ENCODE assay signal across 8 cellular contexts in the genomic region with DNA sequence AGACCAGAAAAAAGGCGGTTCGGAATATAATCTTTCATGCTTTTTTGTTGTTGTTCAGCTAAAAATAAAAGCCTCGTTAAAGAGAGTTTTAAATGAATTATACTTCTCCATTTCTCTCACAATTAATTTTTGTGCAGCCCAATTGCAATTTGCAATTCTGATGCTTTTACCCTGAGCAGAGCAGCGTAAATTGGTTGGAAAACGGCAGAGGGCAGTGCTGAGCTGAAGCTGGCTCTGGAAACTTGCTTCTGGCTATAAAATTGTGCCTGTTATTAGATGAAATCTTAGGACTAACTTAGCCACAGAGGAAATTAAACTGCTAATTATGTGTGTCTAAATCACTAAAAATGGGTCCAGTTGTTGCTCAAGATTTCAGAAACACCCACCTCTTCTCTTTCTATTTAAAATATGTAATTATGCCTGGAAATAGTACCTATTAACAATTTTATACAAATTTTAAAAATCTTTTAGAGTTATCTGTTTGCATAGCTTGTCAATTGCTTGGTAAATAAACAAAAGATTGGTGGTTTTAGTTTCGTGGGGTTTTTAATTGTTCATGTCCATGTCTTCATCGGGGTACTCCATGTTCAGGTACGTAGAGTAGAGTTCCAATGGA.
A peak's percentile ranks its signal among the peaks of the same experiment; 100 is the strongest.
DNase-seq lines count a peak whose midpoint lies in the region; ATAC-seq, FAIRE-seq and TF ChIP-seq lines count a peak whose summit lies in the region.

No MANE protein-coding gene starts in this region.

- TF ChIP-seq RAD21 in GM12878 (IDR thresholded peaks at IDR 0.05; ENCODE audit: insufficient read depth, low read depth, low read length), result peak; percentile 53

- no peak for FAIRE-seq in GM12878 (lab: Jason Lieb, UNC)

- no peaks in the 10 kb centered on the region for H3K4me1 ChIP-seq in GM12878 (ENCODE audit: control insufficient read depth, insufficient read depth, low read length)
- H3K4me1 ChIP-seq in iPS DF 6.9 (ENCODE audit: control insufficient read depth, insufficient read depth, low read length), result no peaks in the 10 kb centered on the region

- H3K27me3 ChIP-seq in H7 (ENCODE audit: control insufficient read depth, insufficient read depth, low read length) (no peaks in the 10 kb centered on the region), GM12878 (replicated peaks in 1 of 2; ENCODE audit: control insufficient read depth in 2 of 2, insufficient read depth in 2 of 2, low read length in 1 of 2) (no peaks in the 10 kb centered on the region), iPS DF 6.9 (ENCODE audit: control insufficient read depth, insufficient read depth, low read length) (no peaks in the 10 kb centered on the region)

- SMC1A ChIA-PET in GM12878 (lab: Charles Lee; ENCODE audit: uncharacterized antibody, unreplicated experiment), result interaction anchor here (0.7 to 1.5 kb wide), 2 partner anchors 9 to 438 kb away, joined by 3 to 5 read pairs; no protein-coding TSS in a partner anchor

- ATAC-seq in GM12878 (no peak), GM21381 (IDR thresholded peaks at IDR 0.05; ENCODE audit: unreplicated experiment) (no peak), HG03469 (IDR thresholded peaks at IDR 0.05; ENCODE audit: unreplicated experiment) (no peak)

- in situ Hi-C loops in GM12878 (cut with MboI), result no loop called here

- RAD21 ChIA-PET in GM12878 (lab: Charles Lee; ENCODE audit: unreplicated experiment), result no interaction called here

- no peak for TF ChIP-seq POLR2A in GM12878 (IDR thresholded peaks at IDR 0.05; ENCODE audit: low read depth, low read length)

- WGBS in GM12878 (ENCODE audit: insufficient coverage, insufficient replicate concordance, low lambda C conversion rate, missing lambda C conversion rate), result 40% methylated on average over 8 of the region's 8 CpGs
- no CpG with 5 or more reads among the region's 8 CpGs for WGBS in iPS DF 6.9 (ENCODE audit: insufficient coverage, insufficient read length)

- no peak overlapping the region for H3K4me3 ChIP-seq in H7 (ENCODE audit: insufficient read depth, low read depth, low read length)
- no peak overlapping the region for H3K4me3 ChIP-seq in GM12878
- H3K4me3 ChIP-seq in iPS DF 6.9 (ENCODE audit: low read length), result no peak overlapping the region

- no peaks in the 10 kb centered on the region for H3K9me3 ChIP-seq in GM12878 (replicated peaks; ENCODE audit: control insufficient read depth, insufficient read depth, low read length)
- no peaks in the 10 kb centered on the region for H3K9me3 ChIP-seq in iPS DF 6.9 (ENCODE audit: control insufficient read depth, insufficient read depth, low read length)

- no peak overlapping the region for H3K4me2 ChIP-seq in GM12878 (ENCODE audit: control insufficient read depth, insufficient read depth)

- TF ChIP-seq CTCF in GM12878 (IDR thresholded peaks at IDR 0.05 in 2 of 3, conservative IDR thresholded peaks at IDR 0.05 in 1 of 3; ENCODE audit: control insufficient read depth in 2 of 3, extremely low read depth in 1 of 3, insufficient read depth in 1 of 3, low read depth in 3 of 3, low read length in 3 of 3), result peak; percentile 46 to 49 (median 47); a peak in 5 of 6 replicates

- no peak overlapping the region for H3K9ac ChIP-seq in GM12878 (ENCODE audit: control insufficient read depth, insufficient read depth, low read length)

- BruUV-seq in GM12878 (replicated peaks; lab: Mats Ljungman, UMichigan), result no TSS peak

- CTCF ChIA-PET in GM12878 (lab: Yijun Ruan, JAX), result interaction anchor here (1.0 to 1.3 kb wide), 4 partner anchors 205 to 826 kb away, joined by 3 to 5 read pairs (median 3); no protein-coding TSS in a partner anchor

- intact Hi-C loops in GM12878 (cut with micrococcal nuclease; ENCODE audit: unreplicated experiment), result loop anchor here (10.0 kb wide), 3 partner anchors 305 to 1045 kb away; no protein-coding TSS in a partner anchor

- H4K20me1 ChIP-seq in GM12878 (ENCODE audit: control insufficient read depth, insufficient read depth), result no peaks in the 10 kb centered on the region

- no peaks in the 10 kb centered on the region for H3K79me2 ChIP-seq in GM12878 (ENCODE audit: control insufficient read depth, insufficient read depth, low read length)

- H3K27ac ChIP-seq in GM12878 (ENCODE audit: control insufficient read depth, insufficient read depth) (no peak overlapping the region), iPS DF 6.9 (ENCODE audit: low read length) (no peak overlapping the region)

- H3K36me3 ChIP-seq in H7 (replicated peaks; ENCODE audit: control insufficient read depth, insufficient read depth, low read length) (no peaks in the 10 kb centered on the region), GM12878 (ENCODE audit: control insufficient read depth in 2 of 2, insufficient read depth in 2 of 2, low read length in 1 of 2) (no peaks in the 10 kb centered on the region), iPS DF 6.9 (ENCODE audit: control insufficient read depth, insufficient read depth, low read length) (no peaks in the 10 kb centered on the region)

- no peak overlapping the region for H2AFZ ChIP-seq in GM12878 (ENCODE audit: control insufficient read depth, low read depth, low read length)

- DNase-seq in Ammon's horn (ENCODE audit: low spot score) (peak; percentile 69), H7 (peak; percentile 12), NCI-H748 treated with DMSO at 0.1 percent for 48 hours (lab: John Stamatoyannopoulos, UW) (peak; percentile 45), GM12878 (ENCODE audit: low read depth, low spot score) (no peak), iPS DF 6.9 (ENCODE audit: low read depth, low spot score) (peak; percentile 9)
- DNase-seq in stimulated activated CD4-positive, alpha-beta T cell treated with anti-CD3 and anti-CD28 coated beads, Interleukin-15, amount 100 ng/mL, for 24 hours, result peak; percentile 40

- POLR2A ChIA-PET in GM12878 (lab: Charles Lee), result no interaction called here

- no peak for TF ChIP-seq EP300 in GM12878 (IDR thresholded peaks at IDR 0.05; ENCODE audit: borderline replicate concordance in 1 of 2, control insufficient read depth in 1 of 2, low read depth in 2 of 2, low read length in 2 of 2)

TF ChIP-seq in GM12878, 131 proteins besides CTCF, POLR2A, EP300 and RAD21:
- TF ChIP-seq NRF1 (conservative IDR thresholded peaks at IDR 0.05; ENCODE audit: low read depth, low read length) (no peak), SMC3 (IDR thresholded peaks at IDR 0.05; ENCODE audit: borderline replicate concordance, low read length) (peak; percentile 53; the same call in 1 of the 2 replicates)
TF ChIP-seq in GM12878: peak in this region for 1.
